ENCODE assay signal across 17 cellular contexts in the genomic region with DNA sequence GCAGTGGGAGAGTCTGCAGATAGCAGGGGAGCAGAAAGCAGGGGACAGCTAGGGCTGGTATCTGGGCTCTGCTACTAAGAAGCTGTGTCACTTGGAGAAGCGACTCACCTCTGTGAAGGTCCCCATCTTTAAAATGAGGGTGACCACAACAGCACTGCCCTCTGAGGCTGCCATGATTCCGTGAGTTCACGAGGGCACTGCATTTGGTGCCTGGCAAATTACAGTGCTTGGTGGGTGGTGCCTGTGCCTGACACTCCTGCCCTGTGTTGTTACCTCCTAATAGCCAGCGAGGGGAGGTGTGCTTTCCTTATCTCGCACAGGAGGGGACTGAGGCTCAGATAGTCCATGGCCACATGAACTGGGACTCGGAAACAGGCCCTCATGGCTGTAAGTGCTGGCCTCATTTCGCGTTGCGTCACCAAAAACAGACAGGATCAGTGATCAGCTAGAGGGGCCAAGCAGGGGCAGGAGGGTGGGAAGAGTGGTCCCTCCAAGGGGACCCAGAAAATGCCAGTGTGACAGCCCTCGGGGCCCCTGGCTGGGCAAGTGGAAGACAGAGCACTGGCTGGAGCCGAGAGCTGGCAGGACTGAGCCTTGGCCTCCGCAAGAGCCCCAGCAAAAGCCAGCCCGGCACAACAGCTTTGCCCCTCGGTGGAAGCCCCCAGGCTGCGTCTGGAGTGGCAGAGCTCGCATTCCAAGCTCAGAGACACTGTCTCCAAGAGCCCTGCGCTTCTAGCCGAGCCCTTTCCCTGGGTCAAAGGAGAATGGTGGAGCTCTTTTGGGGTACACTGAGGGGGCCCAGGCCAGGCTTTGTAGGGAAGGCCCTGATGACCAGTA. TPM values are rescaled to one million over a fixed set of nuclear protein-coding genes. Genes with fewer than 3 reads are reported as not detected.
DNase-seq lines count a peak whose midpoint lies in the region; ATAC-seq and TF ChIP-seq lines count a peak whose summit lies in the region.
"Had no signal": no experiment of that assay in that cellular context is flagged by ENCODE, and none has a peak within 500 bp of the region (broad histone marks: within the 10 kb centered on the region; RNA-seq: fewer than 3 reads in every experiment).

No MANE protein-coding gene starts in this region.

- TF ChIP-seq CTCF in MCF 10A (IDR thresholded peaks at IDR 0.05; ENCODE audit: unreplicated experiment) (no peak), mammary epithelial cell (conservative IDR thresholded peaks at IDR 0.05 in 1 of 2, IDR thresholded peaks at IDR 0.05 in 1 of 2; ENCODE audit: extremely low read depth in 1 of 2, insufficient read depth in 1 of 2, low read depth in 1 of 2, low read length in 2 of 2) (no peak), esophagus muscularis mucosa (IDR thresholded peaks at IDR 0.05) (no peak), prostate gland (IDR thresholded peaks at IDR 0.05) (no peak), OCI-LY7 (conservative IDR thresholded peaks at IDR 0.05; ENCODE audit: low read length) (no peak)

- H3K4me1 ChIP-seq in mammary epithelial cell (ENCODE audit: insufficient read depth, low read length) (peaks cover 4% of the 10 kb centered on the region), esophagus muscularis mucosa (peaks cover 24 to 36% (median 26%) of the 10 kb centered on the region in 4 donors), prostate gland (replicated peaks) (peaks cover 28% of the 10 kb centered on the region), OCI-LY7 (ENCODE audit: insufficient read depth, low read length, poor library complexity, severe bottlenecking) (peaks cover 12% of the 10 kb centered on the region)
- H3K4me1 ChIP-seq: BE2C had no signal

- CTCF ChIA-PET in MCF 10A (lab: Yijun Ruan, JAX), result interaction anchor here (1.0 to 5.6 kb wide), 4 partner anchors 12 to 113 kb away, joined by 4 to 37 read pairs (median 4); no protein-coding TSS in a partner anchor
- CTCF ChIA-PET in mammary epithelial cell (lab: Charles Lee; ENCODE audit: low non-redundant PET), result no interaction called here
- CTCF ChIA-PET in OCI-LY7 (lab: Charles Lee; ENCODE audit: unreplicated experiment), result no interaction called here

- no peak for TF ChIP-seq EP300 in esophagus muscularis mucosa (IDR thresholded peaks at IDR 0.05)

- H4K20me1 ChIP-seq in mammary epithelial cell (ENCODE audit: insufficient read depth, low read length), result no peaks in the 10 kb centered on the region
- no peaks in the 10 kb centered on the region for H4K20me1 ChIP-seq in OCI-LY7 (ENCODE audit: insufficient read depth, low read length)

- H3K9me2 ChIP-seq in OCI-LY7 (ENCODE audit: insufficient read depth, low read length), result no peaks in the 10 kb centered on the region

- no peaks in the 10 kb centered on the region for H3K27me3 ChIP-seq in mammary epithelial cell (ENCODE audit: insufficient read depth, low read length)
- peaks cover 0 to 9% (median 0%) of the 10 kb centered on the region in 4 donors for H3K27me3 ChIP-seq in esophagus muscularis mucosa
- H3K27me3 ChIP-seq in prostate gland (replicated peaks; ENCODE audit: insufficient read depth), result no peaks in the 10 kb centered on the region
- H3K27me3 ChIP-seq: BE2C had no signal

- POLR2A ChIA-PET in MCF 10A (lab: Yijun Ruan, JAX), result interaction anchor here (1.0 to 3.4 kb wide), 3 partner anchors 11 to 18 kb away, joined by 3 to 23 read pairs (median 8); a partner anchor contains a TSS
- POLR2A ChIA-PET in OCI-LY7 (lab: Charles Lee), result interaction anchor here (0.7 kb wide), 1 partner anchor 15 kb away, joined by 3 read pairs; no protein-coding TSS in a partner anchor

- in situ Hi-C loops in mammary epithelial cell (cut with MboI; ENCODE audit: low sequenced_read_pairs in 2 of 2), result no loop called here

- H3K9me3 ChIP-seq in mammary epithelial cell (replicated peaks; ENCODE audit: insufficient read depth, low read length) (no peaks in the 10 kb centered on the region), esophagus muscularis mucosa (no peaks in the 10 kb centered on the region), prostate gland (no peaks in the 10 kb centered on the region), OCI-LY7 (ENCODE audit: low read length) (no peaks in the 10 kb centered on the region)
- H3K9me3 ChIP-seq: BE2C had no signal

- BruUV-seq in MCF 10A (replicated peaks; lab: Mats Ljungman, UMichigan) (no TSS peak), mammary epithelial cell (replicated peaks; lab: Mats Ljungman, UMichigan) (no TSS peak), OCI-LY7 (replicated peaks; lab: Mats Ljungman, UMichigan) (no TSS peak)

- H3K4me2 ChIP-seq in mammary epithelial cell (ENCODE audit: insufficient read depth, low read depth, low read length), result no peak overlapping the region
- H3K4me2 ChIP-seq in OCI-LY7 (ENCODE audit: low read length), result no peak overlapping the region

- dilution Hi-C loops in mammary epithelial cell (cut with HindIII; ENCODE audit: low sequenced_read_pairs), result no loop called here

- H3K4me3 Mint-ChIP-seq in MCF 10A (ENCODE audit: unreplicated experiment), result no peak overlapping the region
- H3K4me3 Mint-ChIP-seq: activated naive CD4-positive, alpha-beta T cell treated with anti-CD3 and anti-CD28 coated beads, Interleukin-2, amount 50 U/mL, for 24 hours; activated T-cell treated with anti-CD3 and anti-CD28 coated beads, Interleukin-2, amount 50 U/mL, for 4 hours; nephron; T-helper 2 cell treated with Interferon-gamma antibody and Interleukin-4, amounts not matched to agents 5 μg/mL and 100 μg/mL, for 36 hours had no signal

- H3K27me3 Mint-ChIP-seq in MCF 10A (ENCODE audit: insufficient read depth, unreplicated experiment), result no peaks in the 10 kb centered on the region
- H3K27me3 Mint-ChIP-seq: activated naive CD4-positive, alpha-beta T cell treated with anti-CD3 and anti-CD28 coated beads, Interleukin-2, amount 50 U/mL, for 24 hours had no signal

- no peak for TF ChIP-seq POLR2A in esophagus muscularis mucosa (IDR thresholded peaks at IDR 0.05; ENCODE audit: low read depth)
- no peak for TF ChIP-seq POLR2A in prostate gland (IDR thresholded peaks at IDR 0.05)

- H3K9me3 Mint-ChIP-seq in MCF 10A (ENCODE audit: unreplicated experiment), result no peaks in the 10 kb centered on the region
- H3K9me3 Mint-ChIP-seq: activated naive CD4-positive, alpha-beta T cell treated with anti-CD3 and anti-CD28 coated beads, Interleukin-2, amount 50 U/mL, for 24 hours; activated T-cell treated with anti-CD3 and anti-CD28 coated beads, Interleukin-2, amount 50 U/mL, for 4 hours; nephron; T-helper 2 cell treated with Interferon-gamma antibody and Interleukin-4, amounts not matched to agents 5 μg/mL and 100 μg/mL, for 36 hours had no signal

- intact Hi-C loops in MCF 10A (cut with micrococcal nuclease) (no loop called here), mammary epithelial cell (cut with micrococcal nuclease) (no loop called here), esophagus muscularis mucosa (cut with DNase I) (no loop called here), prostate gland (cut with DNase I) (no loop called here), OCI-LY7 (cut with micrococcal nuclease; ENCODE audit: unreplicated experiment) (no loop called here)

- H3K4me1 Mint-ChIP-seq in MCF 10A (ENCODE audit: insufficient read depth, unreplicated experiment), result peaks cover 25% of the 10 kb centered on the region

- WGBS in mammary epithelial cell (ENCODE audit: low coverage, missing lambda C conversion rate), result 80% methylated on average over 15 of the region's 18 CpGs
- WGBS in esophagus muscularis mucosa, result 96% methylated on average over 14 of the region's 18 CpGs
- 94% methylated on average over 18 of the region's 18 CpGs for WGBS in prostate gland

- H2AFZ ChIP-seq in mammary epithelial cell (ENCODE audit: low read depth, low read length), result no peak overlapping the region
- H2AFZ ChIP-seq in OCI-LY7 (ENCODE audit: low read length), result no peak overlapping the region

- H3K36me3 ChIP-seq in mammary epithelial cell (ENCODE audit: insufficient read depth, low read length) (no peaks in the 10 kb centered on the region), esophagus muscularis mucosa (no peaks in the 10 kb centered on the region), prostate gland (no peaks in the 10 kb centered on the region), OCI-LY7 (ENCODE audit: insufficient read depth, low read length) (no peaks in the 10 kb centered on the region)
- H3K36me3 ChIP-seq: BE2C had no signal

- DNase-seq in MCF 10A (ENCODE audit: unreplicated experiment) (no peak), mammary epithelial cell (no peak), esophagus muscularis mucosa (ENCODE audit: extremely low spot score) (no peak), prostate gland (ENCODE audit: low spot score) (no peak), OCI-LY7 (ENCODE audit: low spot score) (no peak)
- DNase-seq in central memory CD4-positive, alpha-beta T cell, result no peak
- DNase-seq: activated T-cell treated with anti-CD3 and anti-CD28 coated beads, Interleukin-2, amount 50 U/mL, for 4 hours; BE2C; NCI-H187 treated with DMSO at 0.1 percent for 48 hours; NCI-H226; stimulated activated CD8-positive, alpha-beta memory T cell treated with anti-CD3 and anti-CD28 coated beads, Interleukin-4, amount 100 ng/mL, for 48 hours had no signal

- peaks cover 7% of the 10 kb centered on the region for H3K36me3 Mint-ChIP-seq in MCF 10A (ENCODE audit: insufficient read depth, unreplicated experiment)
- H3K36me3 Mint-ChIP-seq: activated naive CD4-positive, alpha-beta T cell treated with anti-CD3 and anti-CD28 coated beads, Interleukin-2, amount 50 U/mL, for 24 hours had no signal

- H3K27ac Mint-ChIP-seq in MCF 10A (ENCODE audit: low read depth, unreplicated experiment), result peak overlapping the region; percentile 97
- H3K27ac Mint-ChIP-seq: activated naive CD4-positive, alpha-beta T cell treated with anti-CD3 and anti-CD28 coated beads, Interleukin-2, amount 50 U/mL, for 24 hours; T-helper 2 cell treated with Interferon-gamma antibody and Interleukin-4, amounts not matched to agents 5 μg/mL and 100 μg/mL, for 36 hours had no signal

- ATAC-seq in HG02885 (IDR thresholded peaks at IDR 0.05; ENCODE audit: poor library complexity, unreplicated experiment), result no peak
- no peak for ATAC-seq in HG02642 (IDR thresholded peaks at IDR 0.05; ENCODE audit: poor library complexity, unreplicated experiment)
- ATAC-seq: activated T-cell treated with anti-CD3 and anti-CD28 coated beads, Interleukin-2, amount 50 U/mL, for 4 hours; Panc1 had no signal

- H3K79me2 ChIP-seq in mammary epithelial cell (ENCODE audit: insufficient read depth, low read length), result no peaks in the 10 kb centered on the region
- no peaks in the 10 kb centered on the region for H3K79me2 ChIP-seq in OCI-LY7 (ENCODE audit: insufficient read depth, low read depth, low read length)

- H3K4me3 ChIP-seq in mammary epithelial cell (replicated peaks in 1 of 3; ENCODE audit: insufficient read depth in 1 of 3, low read depth in 2 of 3, low read length in 3 of 3), result no peak overlapping the region
- no peak overlapping the region for H3K4me3 ChIP-seq in esophagus muscularis mucosa
- no peak overlapping the region for H3K4me3 ChIP-seq in prostate gland
- no peak overlapping the region for H3K4me3 ChIP-seq in OCI-LY7 (ENCODE audit: low read depth, low read length, poor library complexity, severe bottlenecking)

- H3K27ac ChIP-seq in mammary epithelial cell (ENCODE audit: insufficient read depth, low read depth, low read length), result no peak overlapping the region
- peak overlapping the region in 3 of 4 donors; percentile 57 to 76 (median 70) for H3K27ac ChIP-seq in esophagus muscularis mucosa (replicated peaks in 1 of 4)
- peak overlapping the region; percentile 90 to 93 for H3K27ac ChIP-seq in prostate gland
- H3K27ac ChIP-seq in OCI-LY7 (ENCODE audit: low read depth, low read length, poor library complexity, severe bottlenecking), result no peak overlapping the region

- no peak overlapping the region for H3K9ac ChIP-seq in mammary epithelial cell (ENCODE audit: insufficient read depth, low read length)

RNA-seq across cellular contexts. Expression of a gene that starts 17.3 kb away (rescaled TPM):
- total RNA-seq in MCF 10A (2022), result 47.0 and 53.0 TPM in 2 replicates
- total RNA-seq in mammary epithelial cell, result 10 to 100 TPM; 50.8 to 65.2 TPM
- polyA plus RNA-seq in mammary epithelial cell, result 102 TPM
- polyA minus RNA-seq in mammary epithelial cell, result 55.5 TPM
- total RNA-seq in esophagus muscularis mucosa, result 10 to 100 TPM; 51.4 to 68.9 (median 62.6) TPM
- total RNA-seq in prostate gland, result 100 to 1,000 TPM; 148 to 325 TPM
- 60.1 and 66.6 TPM in 2 replicates for total RNA-seq in OCI-LY7 (2014; rRNA removed; shearing (Covaris generic))
- 46.3 and 99.8 TPM in 2 replicates for total RNA-seq in OCI-LY7 (2022)

Comparison
In these comparisons a context has a peak if more than half of its experiments do, and no peak if none do; other contexts are left out.
1. H3K27ac ChIP-seq: peak in esophagus muscularis mucosa (3 of 4) and prostate gland (2 of 2); none in mammary epithelial cell (single experiment) and OCI-LY7 (single experiment).